In the genomic region with DNA sequence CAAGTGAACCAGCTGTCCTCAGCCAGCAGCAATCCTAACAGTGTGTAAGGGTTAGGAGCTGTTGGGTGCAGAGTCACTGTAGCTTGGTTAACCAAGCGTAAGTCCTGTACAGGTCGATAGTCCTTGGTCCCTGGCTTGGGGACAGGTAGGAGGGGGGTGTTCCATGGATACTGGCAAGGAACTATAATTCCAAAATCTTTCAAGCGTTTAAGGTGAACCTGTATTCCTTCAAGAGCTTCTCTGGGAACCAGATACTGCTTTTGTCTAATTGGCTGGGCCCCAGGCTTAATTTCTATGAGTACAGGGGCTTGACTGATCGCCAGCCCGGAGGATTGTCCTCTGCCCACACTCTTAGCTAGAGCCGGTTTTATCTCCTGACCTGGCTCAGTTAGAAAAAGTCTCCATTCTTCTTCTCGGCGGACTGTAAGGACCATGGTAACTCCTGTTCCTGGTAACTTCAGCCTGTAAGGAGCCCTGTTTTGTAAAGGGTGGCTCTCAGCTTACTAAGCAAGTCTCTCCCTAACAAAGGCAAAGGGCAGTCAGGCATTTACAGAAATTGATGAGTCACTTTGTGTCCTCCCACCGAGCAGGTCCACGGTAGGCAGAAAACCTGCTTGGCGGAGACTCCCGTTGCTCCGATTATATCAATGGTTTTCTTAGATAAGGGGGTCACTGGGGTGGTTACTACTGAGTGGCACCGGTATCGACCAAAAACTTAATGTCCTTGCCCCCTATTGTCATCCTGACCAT, we compare ENCODE assay signal across 35 cellular contexts. TPM values are rescaled to one million over a fixed set of nuclear protein-coding genes. Genes with fewer than 3 reads are reported as not detected.
"Had no signal": no experiment of that assay in that cellular context is flagged by ENCODE, and none has a peak within 500 bp of the region (broad histone marks: within the 10 kb centered on the region; RNA-seq: fewer than 3 reads in every experiment).

No MANE protein-coding gene starts in this region.

- H3K4me1 Mint-ChIP-seq: activated T-helper 17 cell treated with anti-CD3 and anti-CD28 coated beads, Interleukin-2, amount 50 U/mL, for 72 hours had no signal

- H3K9ac ChIP-seq: SK-N-SH had no signal

- H3K36me3 ChIP-seq: breast epithelium, Peyer's patch, SJCRH30 had no signal

- H3K9me3 ChIP-seq: Peyer's patch, SJCRH30, SK-N-SH had no signal

- H3K4me2 ChIP-seq: SK-N-SH had no signal

- DNase-seq: activated CD4-positive, alpha-beta memory T cell treated with anti-CD3 and anti-CD28 coated beads for 36 hours; activated CD4-positive, alpha-beta T cell treated with anti-CD3 and anti-CD28 coated beads, Interleukin-2, amount 10 ng/mL, durations not matched to agents 7 days and 5 days; activated CD4-positive, CD25-positive, alpha-beta regulatory T cell; activated CD8-positive, alpha-beta memory T cell treated with anti-CD3 and anti-CD28 coated beads for 24 hours; activated gamma-delta T cell; activated naive CD4-positive, alpha-beta T cell treated with anti-CD3 and anti-CD28 coated beads for 36 hours; activated naive CD8-positive, alpha-beta T cell treated with anti-CD3 and anti-CD28 coated beads for 36 hours; activated T-cell treated with anti-CD3 and anti-CD28 coated beads for 4 hours; activated T-cell treated with anti-CD3 and anti-CD28 coated beads, Interleukin-2, amount 50 U/mL, for 48 hours; central memory CD4-positive, alpha-beta T cell; Kasumi-1; KBM-7; NCI-H1092; NCI-H1417 treated with DMSO at 0.1 percent for 48 hours; NCI-H1694; NCI-H2029; NCI-H2107; NCI-H2171 treated with DMSO at 0.1 percent for 48 hours; NCI-H226; NCI-H526 treated with DMSO at 0.1 percent for 48 hours; NCI-H82; Peyer's patch; Right ventricle myocardium superior; SJCRH30; SK-N-SH; T-helper 1 cell had no signal

- H3K4me1 ChIP-seq: breast epithelium, Peyer's patch, SJCRH30 had no signal

- H3K4me3 Mint-ChIP-seq: activated CD4-positive, alpha-beta memory T cell treated with anti-CD3 and anti-CD28 coated beads for 36 hours; activated CD4-positive, alpha-beta T cell treated with anti-CD3 and anti-CD28 coated beads, Interleukin-2, amount 10 ng/mL, durations not matched to agents 7 days and 5 days; activated naive CD4-positive, alpha-beta T cell treated with anti-CD3 and anti-CD28 coated beads for 36 hours; activated naive CD8-positive, alpha-beta T cell treated with anti-CD3 and anti-CD28 coated beads for 36 hours; activated T-helper 17 cell treated with anti-CD3 and anti-CD28 coated beads, Interleukin-2, amount 50 U/mL, for 72 hours had no signal

- H3K27ac Mint-ChIP-seq: activated CD4-positive, alpha-beta memory T cell treated with anti-CD3 and anti-CD28 coated beads for 36 hours; activated CD4-positive, alpha-beta T cell treated with anti-CD3 and anti-CD28 coated beads, Interleukin-2, amount 10 ng/mL, durations not matched to agents 7 days and 5 days; activated naive CD4-positive, alpha-beta T cell treated with anti-CD3 and anti-CD28 coated beads for 36 hours; activated naive CD8-positive, alpha-beta T cell treated with anti-CD3 and anti-CD28 coated beads for 36 hours; activated T-helper 17 cell treated with anti-CD3 and anti-CD28 coated beads, Interleukin-2, amount 50 U/mL, for 72 hours had no signal

- H3K27me3 Mint-ChIP-seq: activated naive CD8-positive, alpha-beta T cell treated with anti-CD3 and anti-CD28 coated beads for 36 hours; activated T-helper 17 cell treated with anti-CD3 and anti-CD28 coated beads, Interleukin-2, amount 50 U/mL, for 72 hours had no signal

- ATAC-seq: activated T-helper 17 cell treated with anti-CD3 and anti-CD28 coated beads, Interleukin-2, amount 50 U/mL, for 72 hours had no signal

- H3K27ac ChIP-seq: breast epithelium, Peyer's patch, RWPE1, SJCRH30, VCaP had no signal

- H3K4me3 ChIP-seq: breast epithelium, Peyer's patch, SJCRH30 had no signal

- H3K27me3 ChIP-seq: Peyer's patch, SJCRH30 had no signal

RNA-seq across cellular contexts. Expression of gene ZNF354C, which starts 6.0 kb away (rescaled TPM):
- total RNA-seq: OCI-LY7 had no signal

RNA-seq across cellular contexts. Expression of gene GRM6, which starts 59.1 kb away (rescaled TPM):
- total RNA-seq: activated CD4-positive, alpha-beta memory T cell treated with anti-CD3 and anti-CD28 coated beads for 36 hours; activated CD4-positive, alpha-beta T cell treated with anti-CD3 and anti-CD28 coated beads, Interleukin-2, amount 10 ng/mL, durations not matched to agents 7 days and 5 days; activated naive CD4-positive, alpha-beta T cell treated with anti-CD3 and anti-CD28 coated beads for 36 hours; activated naive CD8-positive, alpha-beta T cell treated with anti-CD3 and anti-CD28 coated beads for 36 hours; activated T-helper 17 cell treated with anti-CD3 and anti-CD28 coated beads, Interleukin-2, amount 50 U/mL, for 72 hours; breast epithelium; MCF 10A; NCI-H460; OCI-LY7; Peyer's patch; Right ventricle myocardium superior; SJCRH30; T-helper 2 cell treated with Interferon-gamma antibody and Interleukin-4, amounts not matched to agents 100 ng/mL and 5 ng/mL, for 36 hours had no signal
- polyA plus RNA-seq: adipose tissue, SK-N-SH had no signal
